ENCODE assay signal across 1 cellular context in genomic region chr18:3998698-3999333, GRCh38.
A peak's percentile ranks its signal among the peaks of the same experiment; 100 is the strongest.
TF ChIP-seq lines count a peak whose summit lies in the region.

No MANE protein-coding gene starts in this region.

TF ChIP-seq in GM12878, 131 proteins besides CTCF, POLR2A, EP300 and RAD21 (continued from another document):
- TF ChIP-seq, protein P1, sequence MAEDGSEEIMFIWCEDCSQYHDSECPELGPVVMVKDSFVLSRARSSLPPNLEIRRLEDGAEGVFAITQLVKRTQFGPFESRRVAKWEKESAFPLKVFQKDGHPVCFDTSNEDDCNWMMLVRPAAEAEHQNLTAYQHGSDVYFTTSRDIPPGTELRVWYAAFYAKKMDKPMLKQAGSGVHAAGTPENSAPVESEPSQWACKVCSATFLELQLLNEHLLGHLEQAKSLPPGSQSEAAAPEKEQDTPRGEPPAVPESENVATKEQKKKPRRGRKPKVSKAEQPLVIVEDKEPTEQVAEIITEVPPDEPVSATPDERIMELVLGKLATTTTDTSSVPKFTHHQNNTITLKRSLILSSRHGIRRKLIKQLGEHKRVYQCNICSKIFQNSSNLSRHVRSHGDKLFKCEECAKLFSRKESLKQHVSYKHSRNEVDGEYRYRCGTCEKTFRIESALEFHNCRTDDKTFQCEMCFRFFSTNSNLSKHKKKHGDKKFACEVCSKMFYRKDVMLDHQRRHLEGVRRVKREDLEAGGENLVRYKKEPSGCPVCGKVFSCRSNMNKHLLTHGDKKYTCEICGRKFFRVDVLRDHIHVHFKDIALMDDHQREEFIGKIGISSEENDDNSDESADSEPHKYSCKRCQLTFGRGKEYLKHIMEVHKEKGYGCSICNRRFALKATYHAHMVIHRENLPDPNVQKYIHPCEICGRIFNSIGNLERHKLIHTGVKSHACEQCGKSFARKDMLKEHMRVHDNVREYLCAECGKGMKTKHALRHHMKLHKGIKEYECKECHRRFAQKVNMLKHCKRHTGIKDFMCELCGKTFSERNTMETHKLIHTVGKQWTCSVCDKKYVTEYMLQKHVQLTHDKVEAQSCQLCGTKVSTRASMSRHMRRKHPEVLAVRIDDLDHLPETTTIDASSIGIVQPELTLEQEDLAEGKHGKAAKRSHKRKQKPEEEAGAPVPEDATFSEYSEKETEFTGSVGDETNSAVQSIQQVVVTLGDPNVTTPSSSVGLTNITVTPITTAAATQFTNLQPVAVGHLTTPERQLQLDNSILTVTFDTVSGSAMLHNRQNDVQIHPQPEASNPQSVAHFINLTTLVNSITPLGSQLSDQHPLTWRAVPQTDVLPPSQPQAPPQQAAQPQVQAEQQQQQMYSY (CRISPR knock-in tag; IDR thresholded peaks at IDR 0.05), result no peak
- TF ChIP-seq NR2C1 (IDR thresholded peaks at IDR 0.05), result no peak
- 0 out of 2 replicates have a peak, but pooled peaks have one; percentile 15 for TF ChIP-seq ZNF24 (IDR thresholded peaks at IDR 0.05)
